In genomic region chr17:76868176-76868668, GRCh38 we compare ENCODE assay signal across 8 cellular contexts. TPM values are rescaled to one million over a fixed set of nuclear protein-coding genes. Genes with fewer than 3 reads are reported as not detected.
DNase-seq lines count a peak whose midpoint lies in the region; ATAC-seq lines count a peak whose summit lies in the region.

MGAT5B (plus strand) TSS chr17:76868404; CDS start chr17:76869030, 626 bp downstream.

- H3K9me3 Mint-ChIP-seq in activated CD8-positive, alpha-beta T cell treated with anti-CD3 and anti-CD28 coated beads, Interleukin-2, amount 10 ng/mL, durations not matched to agents 7 days and 5 days (ENCODE audit: insufficient read depth): no peaks in the 10 kb centered on the region

- peak; percentile 81 for ATAC-seq in HG02642 (IDR thresholded peaks at IDR 0.05; ENCODE audit: poor library complexity, unreplicated experiment)
- peak; percentile 97 for ATAC-seq in activated CD8-positive, alpha-beta T cell treated with anti-CD3 and anti-CD28 coated beads, Interleukin-2, amount 10 ng/mL, durations not matched to agents 7 days and 5 days
- ATAC-seq in GM19452 (IDR thresholded peaks at IDR 0.05; ENCODE audit: unreplicated experiment): no peak

- H3K4me3 Mint-ChIP-seq in activated CD8-positive, alpha-beta T cell treated with anti-CD3 and anti-CD28 coated beads, Interleukin-2, amount 10 ng/mL, durations not matched to agents 7 days and 5 days: peak within 1 kb of the TSS; percentile 40

- peaks cover 15% of the 10 kb centered on the region for H3K4me1 Mint-ChIP-seq in activated CD8-positive, alpha-beta T cell treated with anti-CD3 and anti-CD28 coated beads, Interleukin-2, amount 10 ng/mL, durations not matched to agents 7 days and 5 days (ENCODE audit: low read depth)

- DNase-seq in EH (ENCODE audit: low read depth) (peak; percentile 80), NCI-H446 treated with DMSO at 0.1 percent for 48 hours (lab: John Stamatoyannopoulos, UW) (peak; percentile 19), lung microvascular endothelial cell (ENCODE audit: low read depth in 2 of 2) (peak; percentile 82 to 87)
- DNase-seq in activated CD8-positive, alpha-beta T cell treated with anti-CD3 and anti-CD28 coated beads, Interleukin-2, amount 10 ng/mL, durations not matched to agents 7 days and 5 days: peak; percentile 77
- peak; percentile 72 for DNase-seq in effector CD4-positive, alpha-beta T cell
- DNase-seq in stimulated activated CD8-positive, alpha-beta memory T cell treated with anti-CD3 and anti-CD28 coated beads, Interleukin-12 subunit alpha, Interleukin-12 subunit beta, amount 100 ng/mL, for 1 hour (ENCODE audit: low read depth): peak; percentile 53

- H3K27me3 Mint-ChIP-seq in activated CD8-positive, alpha-beta T cell treated with anti-CD3 and anti-CD28 coated beads, Interleukin-2, amount 10 ng/mL, durations not matched to agents 7 days and 5 days (ENCODE audit: low read depth): peaks cover 28% of the 10 kb centered on the region

- no peaks in the 10 kb centered on the region for H3K36me3 Mint-ChIP-seq in activated CD8-positive, alpha-beta T cell treated with anti-CD3 and anti-CD28 coated beads, Interleukin-2, amount 10 ng/mL, durations not matched to agents 7 days and 5 days (ENCODE audit: low read depth)

- H3K27ac Mint-ChIP-seq in activated CD8-positive, alpha-beta T cell treated with anti-CD3 and anti-CD28 coated beads, Interleukin-2, amount 10 ng/mL, durations not matched to agents 7 days and 5 days: no peak within 1 kb of the TSS

- CTCF ChIA-PET in activated CD8-positive, alpha-beta T cell treated with anti-CD3 and anti-CD28 coated beads, Interleukin-2, amount 10 ng/mL, durations not matched to agents 7 days and 5 days (lab: Charles Lee): interaction anchor here (0.6 to 6.8 kb wide), 27 partner anchors 9 to 259 kb away, joined by 3 to 87 read pairs (median 4); no protein-coding TSS in a partner anchor

- POLR2A ChIA-PET in activated CD8-positive, alpha-beta T cell treated with anti-CD3 and anti-CD28 coated beads, Interleukin-2, amount 10 ng/mL, durations not matched to agents 7 days and 5 days (lab: Charles Lee): interaction anchor here (1.4 kb wide), 1 partner anchor 188 kb away, joined by 6 read pairs; no protein-coding TSS in a partner anchor

RNA-seq across cellular contexts. Expression of gene MGAT5B, which starts in this region (rescaled TPM):
- total RNA-seq in activated CD8-positive, alpha-beta T cell treated with anti-CD3 and anti-CD28 coated beads, Interleukin-2, amount 10 ng/mL, durations not matched to agents 7 days and 5 days: under 1 TPM in 1 of 2 experiments, not detected in 1; 0.26 TPM
- 0.20 and 0.44 TPM in 2 replicates for total RNA-seq in lung microvascular endothelial cell

Comparison
In these comparisons a context has a peak if more than half of its experiments do, and no peak if none do; other contexts are left out.
1. Peak in DNase-seq and ATAC-seq in activated CD8-positive, alpha-beta T cell treated with anti-CD3 and anti-CD28 coated beads, Interleukin-2, amount 10 ng/mL, durations not matched to agents 7 days and 5 days; RNA of the gene not detected or under 1 TPM.
2. Peak in DNase-seq in lung microvascular endothelial cell; RNA of the gene not detected or under 1 TPM.
3. DNase-seq: peak in every context shown above with its lines; median percentile 84 in lung microvascular endothelial cell; 80 in EH; 77 in activated CD8-positive, alpha-beta T cell treated with anti-CD3 and anti-CD28 coated beads, Interleukin-2, amount 10 ng/mL, durations not matched to agents 7 days and 5 days; 72 in effector CD4-positive, alpha-beta T cell; 53 in stimulated activated CD8-positive, alpha-beta memory T cell treated with anti-CD3 and anti-CD28 coated beads, Interleukin-12 subunit alpha, Interleukin-12 subunit beta, amount 100 ng/mL, for 1 hour; 19 in NCI-H446 treated with DMSO at 0.1 percent for 48 hours.